8 cellular contexts compared by ENCODE assay signal in genomic region chr3:98039322-98040024, GRCh38. TPM values are rescaled to one million over a fixed set of nuclear protein-coding genes. Genes with fewer than 3 reads are reported as not detected.
DNase-seq lines count a peak whose midpoint lies in the region; ATAC-seq, FAIRE-seq and TF ChIP-seq lines count a peak whose summit lies in the region.

No MANE protein-coding gene starts in this region.

- no peaks in the 10 kb centered on the region for H3K27me3 ChIP-seq in HCT116 (ENCODE audit: insufficient read depth, low read length)
- peaks cover 11% of the 10 kb centered on the region for H3K27me3 ChIP-seq in MG63
- H3K27me3 ChIP-seq in testis = no peaks in the 10 kb centered on the region

- RAD21 ChIA-PET in HCT116 (lab: Charles Lee; ENCODE audit: low non-redundant PET in 1 of 2, low total read pairs in 2 of 2, uncharacterized antibody in 2 of 2, unreplicated experiment in 2 of 2) = interaction anchor here (1.5 to 1.6 kb wide), 2 partner anchors 146 to 290 kb away, joined by 5 read pairs; no protein-coding TSS in a partner anchor

- H3K9me2 ChIP-seq in HCT116 (ENCODE audit: insufficient read depth) = no peaks in the 10 kb centered on the region; the same call in 1 of the 2 replicates

- peak; percentile 81 for TF ChIP-seq RAD21 in HCT116 (IDR thresholded peaks at IDR 0.05; ENCODE audit: low read depth)

- ATAC-seq in HCT116 (peak; percentile 91), omental fat pad (ENCODE audit: low FRiP score) (peak; percentile 98)

- H3K79me2 ChIP-seq in HCT116 (ENCODE audit: insufficient read depth, low read length) = no peaks in the 10 kb centered on the region

- no peak for TF ChIP-seq POLR2A in HCT116 (IDR thresholded peaks at IDR 0.05; ENCODE audit: borderline replicate concordance, extremely low read depth, insufficient read depth, insufficient read length)
- TF ChIP-seq POLR2A in testis (IDR thresholded peaks at IDR 0.05) = no peak

- 10 to 12% methylated on average over 13 of the region's 13 CpGs for WGBS in testis, 2 donors

- H3K9me3 ChIP-seq in HCT116 (ENCODE audit: control insufficient read depth in 1 of 2, insufficient read depth in 1 of 2, low read depth in 1 of 2, low read length in 2 of 2) = no peaks in the 10 kb centered on the region
- H3K9me3 ChIP-seq in MG63 = no peaks in the 10 kb centered on the region
- no peaks in the 10 kb centered on the region for H3K9me3 ChIP-seq in testis

- BruUV-seq in HCT116 (replicated peaks; lab: Mats Ljungman, UMichigan) = no TSS peak

- POLR2A ChIA-PET in HCT116 (lab: Charles Lee) = no interaction called here

- no peak overlapping the region for H3K27ac ChIP-seq in HCT116 (ENCODE audit: low read depth, low read length)
- H3K27ac ChIP-seq in testis = no peak overlapping the region

- TF ChIP-seq CTCF in HCT116 (IDR thresholded peaks at IDR 0.05 in 2 of 3, conservative IDR thresholded peaks at IDR 0.05 in 1 of 3; ENCODE audit: borderline replicate concordance in 1 of 3, insufficient read depth in 1 of 3, low read depth in 2 of 3, low read length in 2 of 3) = peak; percentile 77 to 97 (median 92)
- peak in 1 of 3 donors; percentile 75 for TF ChIP-seq CTCF in omental fat pad (IDR thresholded peaks at IDR 0.05)
- TF ChIP-seq CTCF in testis (IDR thresholded peaks at IDR 0.05) = peak; percentile 77 to 93 (median 78)

- H3K4me1 ChIP-seq in HCT116 (ENCODE audit: control insufficient read depth in 1 of 2, insufficient read depth in 2 of 2, low read length in 2 of 2) = peaks cover 0 to 8% of the 10 kb centered on the region in 2 experiments; a peak in 2 of 4 replicates
- H3K4me1 ChIP-seq in testis = no peaks in the 10 kb centered on the region

- H3K4me2 ChIP-seq in HCT116 (ENCODE audit: low read length) = peak overlapping the region; percentile 80

- H3K36me3 ChIP-seq in HCT116 (ENCODE audit: control insufficient read depth in 1 of 2, insufficient read depth in 2 of 2, low read length in 2 of 2) = no peaks in the 10 kb centered on the region
- H3K36me3 ChIP-seq in MG63 = no peaks in the 10 kb centered on the region
- H3K36me3 ChIP-seq in testis (ENCODE audit: low read depth, missing control alignments) = no peaks in the 10 kb centered on the region

- peak overlapping the region; percentile 98 for H2AFZ ChIP-seq in HCT116 (ENCODE audit: low read depth, low read length, poor library complexity, severe bottlenecking)

- intact Hi-C loops in HCT116 (cut with micrococcal nuclease) = loop anchor here (1.0 to 5.0 kb wide), 5 partner anchors 146 to 778 kb away; no protein-coding TSS in a partner anchor
- intact Hi-C loops in testis (cut with DNase I; ENCODE audit: low total_unique reads) = loop anchor here (10.0 kb wide), 1 partner anchor 285 kb away; no protein-coding TSS in a partner anchor

- DNase-seq in GM03348 (ENCODE audit: low spot score) = peak; percentile 61
- peak; percentile 89 for DNase-seq in HCT116 (ENCODE audit: low read depth, low spot score)
- peak; percentile 52 for DNase-seq in MG63
- peak; percentile 61 for DNase-seq in SIG-M5 (lab: John Stamatoyannopoulos, UW)
- DNase-seq in activated gamma-delta T cell treated with anti-CD3 and anti-CD28 coated beads, Interleukin-2, amount 50 U/mL, for 16 hours (ENCODE audit: low read depth) = peak; percentile 49
- DNase-seq in frontal cortex (ENCODE audit: low spot score in 2 of 2) = peak; percentile 21 to 24
- peak; percentile 46 for DNase-seq in omental fat pad (ENCODE audit: low spot score)
- peak; percentile 75 for DNase-seq in testis

- CTCF ChIA-PET in HCT116 (lab: Charles Lee) = interaction anchor here (1.4 to 4.5 kb wide), 4 partner anchors 8 to 774 kb away, joined by 3 to 43 read pairs (median 11); no protein-coding TSS in a partner anchor

- H3K9ac ChIP-seq in HCT116 (ENCODE audit: low read length) = no peak overlapping the region

- H3K4me3 ChIP-seq in HCT116 (replicated peaks in 1 of 2; ENCODE audit: low read depth in 1 of 2, low read length in 2 of 2) (peak overlapping the region; percentile 26 to 49), MG63 (peak overlapping the region; percentile 33), testis (peak overlapping the region; percentile 10 to 22)

- no peaks in the 10 kb centered on the region for H4K20me1 ChIP-seq in HCT116 (ENCODE audit: insufficient read depth)

- peak; percentile 87 for FAIRE-seq in frontal cortex (lab: Jason Lieb, UNC)

TF ChIP-seq in HCT116, 20 proteins besides CTCF, POLR2A, EP300 and RAD21:
- TF ChIP-seq EGR1 (IDR thresholded peaks at IDR 0.05; ENCODE audit: low read depth) (no peak), TCF7L2 (IDR thresholded peaks at IDR 0.05; ENCODE audit: borderline replicate concordance, extremely low read depth, insufficient read depth, insufficient read length) (peak; percentile 61), YY1 (IDR thresholded peaks at IDR 0.05; ENCODE audit: extremely low read depth, insufficient replicate concordance, low read depth, low read length) (no peak), SRF (IDR thresholded peaks at IDR 0.05; ENCODE audit: low read depth) (0 out of 2 replicates have a peak, but pooled peaks have one; percentile 44), CBX3 (IDR thresholded peaks at IDR 0.05; ENCODE audit: low read depth) (0 out of 2 replicates have a peak, but pooled peaks have one; percentile 48)

RNA-seq across cellular contexts. Expression of gene GABRR3, which starts 4.4 kb away (rescaled TPM):
- total RNA-seq in HCT116 (2021; ENCODE audit: unreplicated experiment) (not detected), frontal cortex (not detected), omental fat pad (not detected), testis (under 1 TPM; 0.19 to 0.55 TPM)
- not detected in 2 replicates for polyA plus RNA-seq in HCT116 (2012)
- not detected in 2 replicates for total RNA-seq in MG63 (2014; rRNA removed; shearing (Covaris generic); ENCODE audit: low replicate concordance)
- 0.38 TPM for polyA plus RNA-seq in testis (ENCODE audit: insufficient read depth, low read depth, low replicate concordance)

RNA-seq across cellular contexts. Expression of gene OR5AC2, which starts 47.5 kb away (rescaled TPM):
- total RNA-seq in HCT116 (2021; ENCODE audit: unreplicated experiment) = not detected
- polyA plus RNA-seq in HCT116 (2012) = not detected in 2 replicates
- total RNA-seq in MG63 (2014; rRNA removed; shearing (Covaris generic); ENCODE audit: low replicate concordance) = not detected in 2 replicates
- total RNA-seq in frontal cortex = not detected
- total RNA-seq in omental fat pad = not detected
- not detected for total RNA-seq in testis
- not detected for polyA plus RNA-seq in testis (ENCODE audit: insufficient read depth, low read depth, low replicate concordance)

Comparison
In these comparisons a context has a peak if more than half of its experiments do, and no peak if none do; other contexts are left out.
1. DNase-seq: peak in every context shown above with its lines; median percentile 89 in HCT116; 75 in testis; 61 in GM03348; 61 in SIG-M5; 52 in MG63; 49 in activated gamma-delta T cell treated with anti-CD3 and anti-CD28 coated beads, Interleukin-2, amount 50 U/mL, for 16 hours; 46 in omental fat pad; 22 in frontal cortex.